In the genomic region with DNA sequence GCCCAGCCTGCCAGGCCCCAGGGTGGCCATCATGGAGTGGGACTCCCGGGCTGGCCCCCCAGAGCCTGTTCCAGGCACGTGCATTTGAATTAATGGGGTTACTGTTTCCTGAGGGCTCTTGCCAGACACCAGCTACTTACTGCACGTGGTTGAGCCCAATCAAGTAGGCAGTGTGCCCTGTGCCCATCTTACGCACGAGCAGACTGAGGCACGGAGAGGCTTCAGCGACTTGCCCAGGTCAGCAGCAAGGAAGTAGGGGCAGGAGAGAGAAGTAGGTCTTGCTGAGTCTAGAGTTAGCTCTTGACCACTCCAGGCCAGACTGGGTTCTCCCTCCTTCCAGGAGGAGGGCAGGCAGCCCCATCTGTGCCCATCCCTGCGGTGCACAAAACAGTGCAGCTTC, we compare ENCODE assay signal across 11 cellular contexts.
DNase-seq lines count a peak whose midpoint lies in the region; ATAC-seq and TF ChIP-seq lines count a peak whose summit lies in the region.
"Had no signal": no experiment of that assay in that cellular context is flagged by ENCODE, and none has a peak within 500 bp of the region (broad histone marks: within the 10 kb centered on the region; RNA-seq: fewer than 3 reads in every experiment).

No MANE protein-coding gene starts in this region.

- H3K27me3 ChIP-seq in SJCRH30 (no peaks in the 10 kb centered on the region), hepatocyte (no peaks in the 10 kb centered on the region), suprapubic skin (no peaks in the 10 kb centered on the region)

- no peak for TF ChIP-seq EP300 in suprapubic skin (IDR thresholded peaks at IDR 0.05)

- POLR2A ChIA-PET in activated CD4-positive, alpha-beta memory T cell treated with anti-CD3 and anti-CD28 coated beads for 36 hours (lab: Charles Lee) = no interaction called here

- no peak overlapping the region for H2AFZ ChIP-seq in hepatocyte

- H3K4me1 ChIP-seq in SJCRH30 (no peaks in the 10 kb centered on the region; the same call in 1 of the 2 replicates), hepatocyte (ENCODE audit: insufficient read depth) (peaks cover 8% of the 10 kb centered on the region), suprapubic skin (peaks cover 15% of the 10 kb centered on the region)

- no peaks in the 10 kb centered on the region for H3K79me2 ChIP-seq in hepatocyte

- no peaks in the 10 kb centered on the region for H3K9me2 ChIP-seq in hepatocyte (replicated peaks; ENCODE audit: insufficient read depth)

- intact Hi-C loops in activated CD4-positive, alpha-beta memory T cell treated with anti-CD3 and anti-CD28 coated beads for 36 hours (cut with micrococcal nuclease) = loop anchor here (2.0 to 10.0 kb wide), 3 partner anchors 722 to 984 kb away; no protein-coding TSS in a partner anchor

- no peak for DNase-seq in activated T-cell treated with anti-CD3 and anti-CD28 coated beads, Interleukin-2, amount 50 U/mL, for 72 hours
- DNase-seq in activated T-cell treated with anti-CD3 and anti-CD28 coated beads, Interleukin-2, amount 50 U/mL, for 24 hours = no peak
- no peak for DNase-seq in SJCRH30
- no peak for DNase-seq in hepatocyte (ENCODE audit: low spot score)
- no peak for DNase-seq in suprapubic skin (ENCODE audit: low spot score in 2 of 2)
- no peak for DNase-seq in activated CD4-positive, alpha-beta memory T cell treated with anti-CD3 and anti-CD28 coated beads for 36 hours
- no peak for DNase-seq in NCI-H345 (lab: John Stamatoyannopoulos, UW)

- no peaks in the 10 kb centered on the region for H3K36me3 Mint-ChIP-seq in activated T-cell treated with anti-CD3 and anti-CD28 coated beads, Interleukin-2, amount 50 U/mL, for 72 hours (ENCODE audit: insufficient read depth in 2 of 2)
- no peaks in the 10 kb centered on the region for H3K36me3 Mint-ChIP-seq in activated T-cell treated with anti-CD3 and anti-CD28 coated beads, Interleukin-2, amount 50 U/mL, for 24 hours (ENCODE audit: low read depth)
- H3K36me3 Mint-ChIP-seq in activated CD4-positive, alpha-beta memory T cell treated with anti-CD3 and anti-CD28 coated beads for 36 hours = no peaks in the 10 kb centered on the region
- H3K36me3 Mint-ChIP-seq: activated naive CD8-positive, alpha-beta T cell treated with anti-CD3 and anti-CD28 coated beads, Interleukin-2, amount 10 ng/mL, durations not matched to agents 7 days and 5 days had no signal

- H3K4me1 Mint-ChIP-seq in activated T-cell treated with anti-CD3 and anti-CD28 coated beads, Interleukin-2, amount 50 U/mL, for 72 hours (ENCODE audit: low read depth) = peaks cover 13% of the 10 kb centered on the region
- peaks cover 3% of the 10 kb centered on the region for H3K4me1 Mint-ChIP-seq in activated T-cell treated with anti-CD3 and anti-CD28 coated beads, Interleukin-2, amount 50 U/mL, for 24 hours (ENCODE audit: low read depth)
- H3K4me1 Mint-ChIP-seq in activated CD4-positive, alpha-beta memory T cell treated with anti-CD3 and anti-CD28 coated beads for 36 hours (ENCODE audit: low read depth) = peaks cover 3% of the 10 kb centered on the region

- H3K36me3 ChIP-seq in SJCRH30 (no peaks in the 10 kb centered on the region), hepatocyte (replicated peaks; ENCODE audit: insufficient read depth, low read depth) (no peaks in the 10 kb centered on the region), suprapubic skin (no peaks in the 10 kb centered on the region)
- H3K36me3 ChIP-seq: tibial artery had no signal

- no peak overlapping the region for H3K27ac Mint-ChIP-seq in activated T-cell treated with anti-CD3 and anti-CD28 coated beads, Interleukin-2, amount 50 U/mL, for 72 hours
- no peak overlapping the region for H3K27ac Mint-ChIP-seq in activated T-cell treated with anti-CD3 and anti-CD28 coated beads, Interleukin-2, amount 50 U/mL, for 24 hours
- H3K27ac Mint-ChIP-seq in activated CD4-positive, alpha-beta memory T cell treated with anti-CD3 and anti-CD28 coated beads for 36 hours = no peak overlapping the region
- H3K27ac Mint-ChIP-seq: activated naive CD8-positive, alpha-beta T cell treated with anti-CD3 and anti-CD28 coated beads, Interleukin-2, amount 10 ng/mL, durations not matched to agents 7 days and 5 days; nephron had no signal

- CTCF ChIA-PET in activated CD4-positive, alpha-beta memory T cell treated with anti-CD3 and anti-CD28 coated beads for 36 hours (lab: Charles Lee) = interaction anchor here (0.6 to 0.9 kb wide), 6 partner anchors 13 to 781 kb away, joined by 3 to 4 read pairs (median 3); no protein-coding TSS in a partner anchor

- H3K27me3 Mint-ChIP-seq in activated T-cell treated with anti-CD3 and anti-CD28 coated beads, Interleukin-2, amount 50 U/mL, for 72 hours (ENCODE audit: low read depth) = peaks cover 3% of the 10 kb centered on the region
- peaks cover 7% of the 10 kb centered on the region for H3K27me3 Mint-ChIP-seq in activated T-cell treated with anti-CD3 and anti-CD28 coated beads, Interleukin-2, amount 50 U/mL, for 24 hours
- H3K27me3 Mint-ChIP-seq in activated CD4-positive, alpha-beta memory T cell treated with anti-CD3 and anti-CD28 coated beads for 36 hours = peaks cover 2% of the 10 kb centered on the region

- H3K4me2 ChIP-seq in hepatocyte = peak overlapping the region; percentile 69

- peak; percentile 9 to 12 for ATAC-seq in activated T-cell treated with anti-CD3 and anti-CD28 coated beads, Interleukin-2, amount 50 U/mL, for 72 hours (replicated peaks in 1 of 2)
- no peak for ATAC-seq in HG02571 (IDR thresholded peaks at IDR 0.05; ENCODE audit: unreplicated experiment)

- H3K4me3 Mint-ChIP-seq in activated T-cell treated with anti-CD3 and anti-CD28 coated beads, Interleukin-2, amount 50 U/mL, for 72 hours = no peak overlapping the region
- H3K4me3 Mint-ChIP-seq in activated T-cell treated with anti-CD3 and anti-CD28 coated beads, Interleukin-2, amount 50 U/mL, for 24 hours = no peak overlapping the region
- H3K4me3 Mint-ChIP-seq in activated CD4-positive, alpha-beta memory T cell treated with anti-CD3 and anti-CD28 coated beads for 36 hours = no peak overlapping the region
- H3K4me3 Mint-ChIP-seq: activated naive CD8-positive, alpha-beta T cell treated with anti-CD3 and anti-CD28 coated beads, Interleukin-2, amount 10 ng/mL, durations not matched to agents 7 days and 5 days had no signal

- TF ChIP-seq CTCF in hepatocyte (IDR thresholded peaks at IDR 0.05; ENCODE audit: poor library complexity) = no peak
- TF ChIP-seq CTCF in suprapubic skin (IDR thresholded peaks at IDR 0.05) = no peak

- WGBS in hepatocyte (ENCODE audit: low lambda C conversion rate, missing lambda C conversion rate) = 84% methylated on average over 8 of the region's 8 CpGs
- 63% methylated on average over 7 of the region's 8 CpGs for WGBS in suprapubic skin

- H3K27ac ChIP-seq in SJCRH30 (no peak overlapping the region), hepatocyte (no peak overlapping the region), suprapubic skin (no peak overlapping the region)
- H3K27ac ChIP-seq: tibial artery had no signal

- no peaks in the 10 kb centered on the region for H4K20me1 ChIP-seq in hepatocyte (ENCODE audit: insufficient read depth, poor library complexity, severe bottlenecking)

- no peak for TF ChIP-seq POLR2A in suprapubic skin (IDR thresholded peaks at IDR 0.05)

- H3K9me3 ChIP-seq in SJCRH30 (replicated peaks) = no peaks in the 10 kb centered on the region
- no peaks in the 10 kb centered on the region for H3K9me3 ChIP-seq in hepatocyte (ENCODE audit: low read depth)
- no peaks in the 10 kb centered on the region for H3K9me3 ChIP-seq in suprapubic skin
- H3K9me3 ChIP-seq: tibial artery had no signal

- H3K4me3 ChIP-seq in SJCRH30 = peak overlapping the region; percentile 34
- no peak overlapping the region for H3K4me3 ChIP-seq in hepatocyte
- H3K4me3 ChIP-seq in suprapubic skin = peak overlapping the region; percentile 28

- no peaks in the 10 kb centered on the region for H3K9me3 Mint-ChIP-seq in activated T-cell treated with anti-CD3 and anti-CD28 coated beads, Interleukin-2, amount 50 U/mL, for 72 hours
- no peaks in the 10 kb centered on the region for H3K9me3 Mint-ChIP-seq in activated T-cell treated with anti-CD3 and anti-CD28 coated beads, Interleukin-2, amount 50 U/mL, for 24 hours
- no peaks in the 10 kb centered on the region for H3K9me3 Mint-ChIP-seq in activated CD4-positive, alpha-beta memory T cell treated with anti-CD3 and anti-CD28 coated beads for 36 hours
- H3K9me3 Mint-ChIP-seq: activated naive CD8-positive, alpha-beta T cell treated with anti-CD3 and anti-CD28 coated beads, Interleukin-2, amount 10 ng/mL, durations not matched to agents 7 days and 5 days; nephron had no signal
